Comparison of ENCODE assay signal across 8 cellular contexts in genomic region chr4:80072607-80073361, GRCh38. TPM values are rescaled to one million over a fixed set of nuclear protein-coding genes. Genes with fewer than 3 reads are reported as not detected.
DNase-seq lines count a peak whose midpoint lies in the region; ATAC-seq and TF ChIP-seq lines count a peak whose summit lies in the region.

Gene ANTXR2, minus strand, starts transcription at chr4:80073229. Its CDS starts 669 bp downstream, at chr4:80072560.

- H3K27ac Mint-ChIP-seq in activated naive CD4-positive, alpha-beta T cell treated with anti-CD3 and anti-CD28 coated beads, Interleukin-2, amount 50 U/mL, for 24 hours = peak within 1 kb of the TSS; percentile 92

- H4K20me1 ChIP-seq in SK-N-SH (ENCODE audit: insufficient read depth) (no peaks in the 10 kb centered on the region), osteoblast (ENCODE audit: insufficient read depth, low read length) (peaks cover 4% of the 10 kb centered on the region)

- H3K9me3 Mint-ChIP-seq in activated naive CD4-positive, alpha-beta T cell treated with anti-CD3 and anti-CD28 coated beads, Interleukin-2, amount 50 U/mL, for 24 hours = no peaks in the 10 kb centered on the region

- peak; percentile 68 for ATAC-seq in GM21529 (IDR thresholded peaks at IDR 0.05; ENCODE audit: unreplicated experiment)

- H3K36me3 ChIP-seq in SK-N-SH (replicated peaks in 1 of 2; ENCODE audit: control insufficient read depth in 1 of 2, insufficient read depth in 2 of 2, low read length in 1 of 2) (peaks cover 9 to 24% of the 10 kb centered on the region in 2 experiments), osteoblast (ENCODE audit: insufficient read depth, low read length) (peaks cover 14% of the 10 kb centered on the region), tibial artery (peaks cover 0 to 14% (median 9%) of the 10 kb centered on the region in 3 donors)

- peak within 1 kb of the TSS; percentile 87 for H3K9ac ChIP-seq in SK-N-SH

- CTCF ChIA-PET in SK-N-SH (lab: Yijun Ruan, JAX) = interaction anchor here (0.6 to 2.1 kb wide), 13 partner anchors 13 to 1120 kb away, joined by 3 to 6 read pairs (median 3); no protein-coding TSS in a partner anchor

- H3K4me1 Mint-ChIP-seq in activated naive CD4-positive, alpha-beta T cell treated with anti-CD3 and anti-CD28 coated beads, Interleukin-2, amount 50 U/mL, for 24 hours = peaks cover 81% of the 10 kb centered on the region

- WGBS in SK-N-SH (ENCODE audit: low lambda C conversion rate) = 0% methylated on average over 20 of the region's 61 CpGs

- H2AFZ ChIP-seq in SK-N-SH (ENCODE audit: low read depth) (peak within 1 kb of the TSS; percentile 77), osteoblast (ENCODE audit: low read length) (peak within 1 kb of the TSS; percentile 82)

- intact Hi-C loops in tibial artery (cut with DNase I; ENCODE audit: low total_unique reads) = loop anchor here (10.0 kb wide), 1 partner anchor 112 kb away; no protein-coding TSS in a partner anchor

- H3K4me3 ChIP-seq in SK-N-SH (ENCODE audit: low read depth in 2 of 2, low read length in 1 of 2) (peak within 1 kb of the TSS; percentile 96 to 97), osteoblast (ENCODE audit: insufficient read depth, low read length) (peak within 1 kb of the TSS; percentile 90), tibial artery (peak within 1 kb of the TSS; percentile 88 to 94)

- H3K27me3 ChIP-seq in SK-N-SH (ENCODE audit: insufficient read depth) (no peaks in the 10 kb centered on the region), osteoblast (ENCODE audit: insufficient read depth, low read length) (no peaks in the 10 kb centered on the region), tibial artery (no peaks in the 10 kb centered on the region)

- no peaks in the 10 kb centered on the region for H3K27me3 Mint-ChIP-seq in activated naive CD4-positive, alpha-beta T cell treated with anti-CD3 and anti-CD28 coated beads, Interleukin-2, amount 50 U/mL, for 24 hours

- H3K36me3 Mint-ChIP-seq in activated naive CD4-positive, alpha-beta T cell treated with anti-CD3 and anti-CD28 coated beads, Interleukin-2, amount 50 U/mL, for 24 hours = peaks cover 8% of the 10 kb centered on the region

- no peak for TF ChIP-seq CTCF in SK-N-SH (IDR thresholded peaks at IDR 0.05)
- no peak for TF ChIP-seq CTCF in osteoblast (IDR thresholded peaks at IDR 0.05; ENCODE audit: extremely low read depth, low read depth, low read length)
- no peak for TF ChIP-seq CTCF in tibial artery (IDR thresholded peaks at IDR 0.05)

- peaks cover 50% of the 10 kb centered on the region for H3F3A ChIP-seq in SK-N-SH (replicated peaks; ENCODE audit: insufficient read depth)

- peak in 1 of 2 experiments; percentile 76; a peak in 2 of 4 replicates for TF ChIP-seq EP300 in SK-N-SH (IDR thresholded peaks at IDR 0.05; ENCODE audit: borderline replicate concordance in 1 of 2, low read depth in 1 of 2, low read length in 1 of 2)

- POLR2A ChIA-PET in SK-N-SH (lab: Yijun Ruan, JAX) = interaction anchor here (0.6 to 1.3 kb wide), 5 partner anchors 20 to 127 kb away, joined by 3 to 5 read pairs (median 3); partner anchors contain the start of gene PRDM8

- no peaks in the 10 kb centered on the region for H3K9me2 ChIP-seq in SK-N-SH

- TF ChIP-seq RAD21 in SK-N-SH (IDR thresholded peaks at IDR 0.05; ENCODE audit: low read length) = peak; percentile 15; the same call in 1 of the 2 replicates

- H3K4me2 ChIP-seq in SK-N-SH = peak within 1 kb of the TSS; percentile 83
- peak within 1 kb of the TSS; percentile 89 for H3K4me2 ChIP-seq in osteoblast (ENCODE audit: insufficient read depth, low read length)

- H3K27ac ChIP-seq in SK-N-SH (ENCODE audit: low read depth in 2 of 2, low read length in 1 of 2) (peak within 1 kb of the TSS; percentile 88 to 92), osteoblast (ENCODE audit: low read depth, low read length) (peak within 1 kb of the TSS; percentile 86), tibial artery (peak within 1 kb of the TSS; percentile 88 to 92)

- H3K4me1 ChIP-seq in SK-N-SH (ENCODE audit: control insufficient read depth in 1 of 2, insufficient read depth in 2 of 2, low read depth in 1 of 2, low read length in 1 of 2) = peaks cover 18 to 19% of the 10 kb centered on the region in 2 experiments
- peaks cover 45% of the 10 kb centered on the region for H3K4me1 ChIP-seq in osteoblast (ENCODE audit: insufficient read depth, low read length)
- H3K4me1 ChIP-seq in tibial artery = peaks cover 0 to 36% (median 11%) of the 10 kb centered on the region in 4 donors

- DNase-seq in DMS79 treated with DMSO at 0.1 percent for 48 hours (lab: John Stamatoyannopoulos, UW) = peak; percentile 3
- peak; percentile 75 for DNase-seq in HuH-7 (ENCODE audit: low spot score)
- DNase-seq in SK-N-SH = peak; percentile 86
- DNase-seq in glomerular visceral epithelial cell (ENCODE audit: extremely low spot score) = peak; percentile 92
- DNase-seq in osteoblast (ENCODE audit: insufficient read length, low spot score, missing footprints) = peak; percentile 95
- DNase-seq in tibial artery = peak; percentile 92 to 97

- no peaks in the 10 kb centered on the region for H3K9me3 ChIP-seq in SK-N-SH
- no peaks in the 10 kb centered on the region for H3K9me3 ChIP-seq in osteoblast (ENCODE audit: low read depth, low read length)
- H3K9me3 ChIP-seq in tibial artery = no peaks in the 10 kb centered on the region

- peak within 1 kb of the TSS; percentile 96 for H3K4me3 Mint-ChIP-seq in activated naive CD4-positive, alpha-beta T cell treated with anti-CD3 and anti-CD28 coated beads, Interleukin-2, amount 50 U/mL, for 24 hours

- H3K79me2 ChIP-seq in SK-N-SH (ENCODE audit: insufficient read depth) = peaks cover 64% of the 10 kb centered on the region
- peaks cover 49% of the 10 kb centered on the region for H3K79me2 ChIP-seq in osteoblast (ENCODE audit: insufficient read depth, low read length)

TF ChIP-seq in SK-N-SH, 30 proteins besides CTCF, POLR2A, EP300 and RAD21 (continues in another document):
- TF ChIP-seq CHD2 (IDR thresholded peaks at IDR 0.05; ENCODE audit: low read length, partially characterized antibody) (no peak), RFX5 (IDR thresholded peaks at IDR 0.05; ENCODE audit: low read length) (no peak), PBX3 (IDR thresholded peaks at IDR 0.05) (peak; percentile 70; the same call in 1 of the 2 replicates), IRF3 (IDR thresholded peaks at IDR 0.05; ENCODE audit: low read depth, low read length) (no peak), POLR2AphosphoS5 (IDR thresholded peaks at IDR 0.05; ENCODE audit: low read depth, low read length) (peak; percentile 90), TAF1 (IDR thresholded peaks at IDR 0.05; ENCODE audit: borderline replicate concordance, low read depth, low read length) (no peak; the same call in none of the 2 replicates), USF1 (IDR thresholded peaks at IDR 0.05; ENCODE audit: borderline replicate concordance, low read depth) (peak; percentile 23; the same call in 1 of the 2 replicates), GATA2 (CRISPR knock-in tag; IDR thresholded peaks at IDR 0.05) (no peak), NFIC (IDR thresholded peaks at IDR 0.05; ENCODE audit: borderline replicate concordance) (peak; percentile 64), NRF1 (IDR thresholded peaks at IDR 0.05; ENCODE audit: low read depth, low read length) (peak; percentile 62), JUND (IDR thresholded peaks at IDR 0.05) (peak; percentile 59), MAX (IDR thresholded peaks at IDR 0.05; ENCODE audit: low read depth) (peak; percentile 85), EZH2phosphoT487 (IDR thresholded peaks at IDR 0.05; ENCODE audit: borderline replicate concordance, low read depth) (no peak), FOXJ3 (CRISPR knock-in tag; IDR thresholded peaks at IDR 0.05) (no peak)

RNA-seq across cellular contexts. Expression of gene ANTXR2, which starts in this region (rescaled TPM):
- polyA plus RNA-seq in SK-N-SH (2012; rRNA removed) = 48.8 and 60.7 TPM in 2 replicates
- polyA plus RNA-seq in SK-N-SH (2012; cell fraction: cytosol; rRNA removed) = 87.3 and 97.5 TPM in 2 replicates
- 24.9 and 72.8 TPM in 2 replicates for polyA plus RNA-seq in SK-N-SH (2012; cell fraction: nucleus; rRNA removed)
- 86.9 and 97.4 TPM in 2 replicates for total RNA-seq in osteoblast

Comparison
In these comparisons a context has a peak if more than half of its experiments do, and no peak if none do; other contexts are left out.
1. Peak in every context shown above with its lines: DNase-seq, ATAC-seq, H3K4me3 ChIP-seq and H3K27ac ChIP-seq.
2. DNase-seq: peak in every context shown above with its lines; median percentile 95 in osteoblast; 94 in tibial artery; 92 in glomerular visceral epithelial cell; 86 in SK-N-SH; 75 in HuH-7; 3 in DMS79 treated with DMSO at 0.1 percent for 48 hours.